ENCODE assay signal across 1 cellular context in genomic region chr15:76270876-76271275, GRCh38.
TF ChIP-seq lines count a peak whose summit lies in the region.

No MANE protein-coding gene starts in this region.

TF ChIP-seq in SK-N-SH treated with all-trans-retinoic acid at 6 μM for 48 hours, 23 proteins besides CTCF, POLR2A, EP300 and RAD21 (continued from another document):
- TF ChIP-seq CREB5 (CRISPR knock-in tag; IDR thresholded peaks at IDR 0.05; ENCODE audit: low read depth) = no peak
- no peak for TF ChIP-seq ESRRG (CRISPR knock-in tag; IDR thresholded peaks at IDR 0.05)
- TF ChIP-seq TCF4 (CRISPR knock-in tag; IDR thresholded peaks at IDR 0.05; ENCODE audit: borderline replicate concordance) = no peak
- TF ChIP-seq TSHZ2 (CRISPR knock-in tag; IDR thresholded peaks at IDR 0.05) = no peak
- TF ChIP-seq CSDC2 (CRISPR knock-in tag; IDR thresholded peaks at IDR 0.05) = no peak
- no peak for TF ChIP-seq ZNF565 (CRISPR knock-in tag; conservative IDR thresholded peaks at IDR 0.05; ENCODE audit: low read depth)
- no peak for TF ChIP-seq TOX (CRISPR knock-in tag; IDR thresholded peaks at IDR 0.05; ENCODE audit: borderline replicate concordance)
- no peak for TF ChIP-seq BACH2 (CRISPR knock-in tag; IDR thresholded peaks at IDR 0.05; ENCODE audit: borderline replicate concordance)
- no peak for TF ChIP-seq PPARA (CRISPR knock-in tag; IDR thresholded peaks at IDR 0.05; ENCODE audit: borderline replicate concordance)
